2 cellular contexts compared by ENCODE assay signal in the genomic region with DNA sequence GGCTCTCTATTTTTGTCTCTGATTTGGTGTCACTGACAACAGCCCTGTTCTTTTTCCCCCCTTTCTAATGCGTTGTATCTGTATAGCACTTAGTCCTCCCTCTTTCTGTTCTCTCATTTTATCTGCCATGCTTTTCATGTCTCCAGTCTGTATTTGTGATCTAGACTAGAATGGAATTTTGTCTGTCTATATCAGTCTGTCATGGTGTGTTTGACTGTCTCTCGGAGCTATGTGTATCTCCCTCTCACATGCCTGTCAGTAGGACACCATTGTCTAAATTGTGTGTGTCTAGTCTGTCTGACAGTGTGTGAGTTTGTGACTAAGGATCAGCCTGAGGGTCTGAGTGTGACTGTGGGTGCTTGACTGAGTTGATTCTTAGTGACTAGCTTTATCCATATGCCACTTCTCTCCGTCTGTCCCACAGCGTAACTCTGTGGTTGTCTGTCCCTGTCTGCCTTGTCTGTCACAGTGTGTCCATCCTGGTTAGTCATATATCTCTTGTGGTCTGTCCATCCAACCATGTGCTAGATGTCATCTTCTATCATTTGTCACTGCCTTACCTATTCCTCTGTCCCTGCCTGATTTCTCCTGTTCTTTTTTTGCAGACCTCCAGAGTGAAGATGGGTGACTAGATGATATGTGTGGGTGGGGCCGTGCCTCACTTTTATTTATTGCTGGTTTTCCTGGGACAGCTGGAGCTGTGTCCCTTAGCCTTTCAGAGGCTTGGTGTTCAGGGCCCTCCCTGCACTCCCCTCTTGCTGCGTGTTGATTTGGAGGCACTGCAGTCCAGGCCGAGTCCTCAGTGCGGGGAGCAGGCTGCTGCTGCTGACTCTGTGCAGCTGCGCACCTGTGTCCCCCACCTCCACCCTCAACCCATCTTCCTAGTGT.
TF ChIP-seq lines count a peak whose summit lies in the region.

No MANE protein-coding gene starts in this region.

TF ChIP-seq in A549, 52 proteins besides CTCF, POLR2A, EP300 and RAD21 (continued from another document):
- TF ChIP-seq, protein P1, sequence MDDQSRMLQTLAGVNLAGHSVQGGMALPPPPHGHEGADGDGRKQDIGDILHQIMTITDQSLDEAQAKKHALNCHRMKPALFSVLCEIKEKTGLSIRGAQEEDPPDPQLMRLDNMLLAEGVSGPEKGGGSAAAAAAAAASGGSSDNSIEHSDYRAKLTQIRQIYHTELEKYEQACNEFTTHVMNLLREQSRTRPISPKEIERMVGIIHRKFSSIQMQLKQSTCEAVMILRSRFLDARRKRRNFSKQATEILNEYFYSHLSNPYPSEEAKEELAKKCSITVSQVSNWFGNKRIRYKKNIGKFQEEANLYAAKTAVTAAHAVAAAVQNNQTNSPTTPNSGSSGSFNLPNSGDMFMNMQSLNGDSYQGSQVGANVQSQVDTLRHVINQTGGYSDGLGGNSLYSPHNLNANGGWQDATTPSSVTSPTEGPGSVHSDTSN (IDR thresholded peaks at IDR 0.05): no peak
- TF ChIP-seq RNF2 (IDR thresholded peaks at IDR 0.05; ENCODE audit: borderline replicate concordance, low read depth) (no peak), HDAC2 (IDR thresholded peaks at IDR 0.05) (no peak), FOSB (CRISPR knock-in tag; IDR thresholded peaks at IDR 0.05) (no peak), ZSCAN20 (CRISPR knock-in tag; IDR thresholded peaks at IDR 0.05) (no peak), NPAS2 (CRISPR knock-in tag; IDR thresholded peaks at IDR 0.05; ENCODE audit: borderline replicate concordance) (no peak), GATA3 (IDR thresholded peaks at IDR 0.05; ENCODE audit: borderline replicate concordance) (no peak), SMC3 (IDR thresholded peaks at IDR 0.05) (no peak), RARB (CRISPR knock-in tag; IDR thresholded peaks at IDR 0.05) (no peak), FOXS1 (CRISPR knock-in tag; IDR thresholded peaks at IDR 0.05) (no peak), BHLHE40 (IDR thresholded peaks at IDR 0.05; ENCODE audit: low read depth, low read length) (no peak), CBX2 (IDR thresholded peaks at IDR 0.05; ENCODE audit: borderline replicate concordance, low read depth) (no peak), MYC (IDR thresholded peaks at IDR 0.05; ENCODE audit: borderline replicate concordance, low read length) (no peak)
- TF ChIP-seq, protein P2, sequence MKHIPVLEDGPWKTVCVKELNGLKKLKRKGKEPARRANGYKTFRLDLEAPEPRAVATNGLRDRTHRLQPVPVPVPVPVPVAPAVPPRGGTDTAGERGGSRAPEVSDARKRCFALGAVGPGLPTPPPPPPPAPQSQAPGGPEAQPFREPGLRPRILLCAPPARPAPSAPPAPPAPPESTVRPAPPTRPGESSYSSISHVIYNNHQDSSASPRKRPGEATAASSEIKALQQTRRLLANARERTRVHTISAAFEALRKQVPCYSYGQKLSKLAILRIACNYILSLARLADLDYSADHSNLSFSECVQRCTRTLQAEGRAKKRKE (CRISPR knock-in tag; IDR thresholded peaks at IDR 0.05; ENCODE audit: low read depth): no peak
- TF ChIP-seq, protein P3, sequence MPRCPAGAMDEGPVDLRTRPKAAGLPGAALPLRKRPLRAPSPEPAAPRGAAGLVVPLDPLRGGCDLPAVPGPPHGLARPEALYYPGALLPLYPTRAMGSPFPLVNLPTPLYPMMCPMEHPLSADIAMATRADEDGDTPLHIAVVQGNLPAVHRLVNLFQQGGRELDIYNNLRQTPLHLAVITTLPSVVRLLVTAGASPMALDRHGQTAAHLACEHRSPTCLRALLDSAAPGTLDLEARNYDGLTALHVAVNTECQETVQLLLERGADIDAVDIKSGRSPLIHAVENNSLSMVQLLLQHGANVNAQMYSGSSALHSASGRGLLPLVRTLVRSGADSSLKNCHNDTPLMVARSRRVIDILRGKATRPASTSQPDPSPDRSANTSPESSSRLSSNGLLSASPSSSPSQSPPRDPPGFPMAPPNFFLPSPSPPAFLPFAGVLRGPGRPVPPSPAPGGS (IDR thresholded peaks at IDR 0.05): no peak
- TF ChIP-seq, protein P4, sequence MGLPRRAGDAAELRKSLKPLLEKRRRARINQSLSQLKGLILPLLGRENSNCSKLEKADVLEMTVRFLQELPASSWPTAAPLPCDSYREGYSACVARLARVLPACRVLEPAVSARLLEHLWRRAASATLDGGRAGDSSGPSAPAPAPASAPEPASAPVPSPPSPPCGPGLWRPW (IDR thresholded peaks at IDR 0.05): no peak
- TF ChIP-seq, protein P5, sequence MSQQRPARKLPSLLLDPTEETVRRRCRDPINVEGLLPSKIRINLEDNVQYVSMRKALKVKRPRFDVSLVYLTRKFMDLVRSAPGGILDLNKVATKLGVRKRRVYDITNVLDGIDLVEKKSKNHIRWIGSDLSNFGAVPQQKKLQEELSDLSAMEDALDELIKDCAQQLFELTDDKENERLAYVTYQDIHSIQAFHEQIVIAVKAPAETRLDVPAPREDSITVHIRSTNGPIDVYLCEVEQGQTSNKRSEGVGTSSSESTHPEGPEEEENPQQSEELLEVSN (IDR thresholded peaks at IDR 0.05; ENCODE audit: borderline replicate concordance, low read depth): no peak

TF ChIP-seq in liver, 16 proteins besides CTCF, POLR2A, EP300 and RAD21 (continued from another document):
- TF ChIP-seq, protein P6, sequence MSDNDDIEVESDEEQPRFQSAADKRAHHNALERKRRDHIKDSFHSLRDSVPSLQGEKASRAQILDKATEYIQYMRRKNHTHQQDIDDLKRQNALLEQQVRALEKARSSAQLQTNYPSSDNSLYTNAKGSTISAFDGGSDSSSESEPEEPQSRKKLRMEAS (IDR thresholded peaks at IDR 0.05): no peak
- TF ChIP-seq YY1 (IDR thresholded peaks at IDR 0.05) (no peak), NR2F2 (IDR thresholded peaks at IDR 0.05) (no peak), SP1 (IDR thresholded peaks at IDR 0.05) (no peak), FOXA1 (IDR thresholded peaks at IDR 0.05) (no peak)
- TF ChIP-seq, protein P7, sequence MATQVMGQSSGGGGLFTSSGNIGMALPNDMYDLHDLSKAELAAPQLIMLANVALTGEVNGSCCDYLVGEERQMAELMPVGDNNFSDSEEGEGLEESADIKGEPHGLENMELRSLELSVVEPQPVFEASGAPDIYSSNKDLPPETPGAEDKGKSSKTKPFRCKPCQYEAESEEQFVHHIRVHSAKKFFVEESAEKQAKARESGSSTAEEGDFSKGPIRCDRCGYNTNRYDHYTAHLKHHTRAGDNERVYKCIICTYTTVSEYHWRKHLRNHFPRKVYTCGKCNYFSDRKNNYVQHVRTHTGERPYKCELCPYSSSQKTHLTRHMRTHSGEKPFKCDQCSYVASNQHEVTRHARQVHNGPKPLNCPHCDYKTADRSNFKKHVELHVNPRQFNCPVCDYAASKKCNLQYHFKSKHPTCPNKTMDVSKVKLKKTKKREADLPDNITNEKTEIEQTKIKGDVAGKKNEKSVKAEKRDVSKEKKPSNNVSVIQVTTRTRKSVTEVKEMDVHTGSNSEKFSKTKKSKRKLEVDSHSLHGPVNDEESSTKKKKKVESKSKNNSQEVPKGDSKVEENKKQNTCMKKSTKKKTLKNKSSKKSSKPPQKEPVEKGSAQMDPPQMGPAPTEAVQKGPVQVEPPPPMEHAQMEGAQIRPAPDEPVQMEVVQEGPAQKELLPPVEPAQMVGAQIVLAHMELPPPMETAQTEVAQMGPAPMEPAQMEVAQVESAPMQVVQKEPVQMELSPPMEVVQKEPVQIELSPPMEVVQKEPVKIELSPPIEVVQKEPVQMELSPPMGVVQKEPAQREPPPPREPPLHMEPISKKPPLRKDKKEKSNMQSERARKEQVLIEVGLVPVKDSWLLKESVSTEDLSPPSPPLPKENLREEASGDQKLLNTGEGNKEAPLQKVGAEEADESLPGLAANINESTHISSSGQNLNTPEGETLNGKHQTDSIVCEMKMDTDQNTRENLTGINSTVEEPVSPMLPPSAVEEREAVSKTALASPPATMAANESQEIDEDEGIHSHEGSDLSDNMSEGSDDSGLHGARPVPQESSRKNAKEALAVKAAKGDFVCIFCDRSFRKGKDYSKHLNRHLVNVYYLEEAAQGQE (IDR thresholded peaks at IDR 0.05): no peak
- TF ChIP-seq, protein P8, sequence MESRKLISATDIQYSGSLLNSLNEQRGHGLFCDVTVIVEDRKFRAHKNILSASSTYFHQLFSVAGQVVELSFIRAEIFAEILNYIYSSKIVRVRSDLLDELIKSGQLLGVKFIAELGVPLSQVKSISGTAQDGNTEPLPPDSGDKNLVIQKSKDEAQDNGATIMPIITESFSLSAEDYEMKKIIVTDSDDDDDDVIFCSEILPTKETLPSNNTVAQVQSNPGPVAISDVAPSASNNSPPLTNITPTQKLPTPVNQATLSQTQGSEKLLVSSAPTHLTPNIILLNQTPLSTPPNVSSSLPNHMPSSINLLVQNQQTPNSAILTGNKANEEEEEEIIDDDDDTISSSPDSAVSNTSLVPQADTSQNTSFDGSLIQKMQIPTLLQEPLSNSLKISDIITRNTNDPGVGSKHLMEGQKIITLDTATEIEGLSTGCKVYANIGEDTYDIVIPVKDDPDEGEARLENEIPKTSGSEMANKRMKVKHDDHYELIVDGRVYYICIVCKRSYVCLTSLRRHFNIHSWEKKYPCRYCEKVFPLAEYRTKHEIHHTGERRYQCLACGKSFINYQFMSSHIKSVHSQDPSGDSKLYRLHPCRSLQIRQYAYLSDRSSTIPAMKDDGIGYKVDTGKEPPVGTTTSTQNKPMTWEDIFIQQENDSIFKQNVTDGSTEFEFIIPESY (IDR thresholded peaks at IDR 0.05): no peak
TF ChIP-seq in liver: peak in this region for 0.
